In the genomic region with DNA sequence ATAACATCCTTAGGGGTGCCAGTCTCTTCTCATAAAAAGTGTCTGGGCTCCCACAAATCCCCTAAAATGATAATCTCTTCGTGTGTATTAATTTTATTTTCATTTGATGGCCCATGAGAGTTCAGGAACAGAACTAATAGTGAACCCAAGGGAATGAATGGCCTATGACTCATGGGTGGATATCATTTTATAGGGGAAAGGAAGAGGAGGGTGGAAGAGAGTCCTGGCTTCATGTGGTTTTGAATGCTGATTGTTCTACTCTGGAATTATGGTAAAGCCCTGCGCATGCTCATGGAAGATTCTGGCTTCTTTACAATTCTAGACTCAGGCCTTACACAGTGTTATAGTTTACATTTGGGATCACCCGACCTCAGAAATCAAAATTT, we compare ENCODE assay signal across 8 cellular contexts. TPM values are rescaled to one million over a fixed set of nuclear protein-coding genes. Genes with fewer than 3 reads are reported as not detected.
DNase-seq lines count a peak whose midpoint lies in the region; ATAC-seq and TF ChIP-seq lines count a peak whose summit lies in the region.

No MANE protein-coding gene starts in this region.

- H3K9me3 ChIP-seq in ascending aorta (no peaks in the 10 kb centered on the region), tibial nerve (no peaks in the 10 kb centered on the region)

- H3K4me1 ChIP-seq in ascending aorta (peaks cover 16 to 51% of the 10 kb centered on the region in 2 donors), tibial nerve (peaks cover 0 to 98% (median 54%) of the 10 kb centered on the region in 4 donors)

- H3K27me3 ChIP-seq in ascending aorta, result no peaks in the 10 kb centered on the region
- H3K27me3 ChIP-seq in tibial nerve, result no peaks in the 10 kb centered on the region

- H3K27ac ChIP-seq in ascending aorta, result peak overlapping the region; percentile 66 to 81
- H3K27ac ChIP-seq in tibial nerve, result peak overlapping the region; percentile 58 to 92 (median 78)

- peak overlapping the region; percentile 41 to 60 for H3K4me3 ChIP-seq in ascending aorta
- peak overlapping the region; percentile 24 to 41 (median 28) for H3K4me3 ChIP-seq in tibial nerve

- no peak for TF ChIP-seq POLR2A in tibial nerve (IDR thresholded peaks at IDR 0.05)

- no peak for TF ChIP-seq CTCF in ascending aorta (IDR thresholded peaks at IDR 0.05)
- TF ChIP-seq CTCF in tibial nerve (IDR thresholded peaks at IDR 0.05), result no peak

- H3K9me3 Mint-ChIP-seq in activated CD4-positive, alpha-beta T cell treated with anti-CD3 and anti-CD28 coated beads, Interleukin-2, amount 10 ng/mL, durations not matched to agents 24 days and 14 days, result no peaks in the 10 kb centered on the region

- WGBS in tibial nerve, 2 donors, result 22 to 23% methylated on average over 3 of the region's 3 CpGs

- DNase-seq in activated CD4-positive, alpha-beta T cell treated with anti-CD3 and anti-CD28 coated beads, Interleukin-2, amount 10 ng/mL, durations not matched to agents 24 days and 14 days, result no peak
- no peak for DNase-seq in activated CD4-positive, alpha-beta T cell treated with anti-CD3 and anti-CD28 coated beads, Interleukin-2, amount 50 U/mL, for 1 hour
- DNase-seq in ascending aorta (ENCODE audit: low spot score in 2 of 2) (no peak), left colon (peak in 1 of 2 donors; percentile 48), tibial nerve (ENCODE audit: low spot score in 2 of 2) (no peak), NCI-H2081 (lab: John Stamatoyannopoulos, UW) (no peak), SIG-M5 (lab: John Stamatoyannopoulos, UW) (no peak)

- peaks cover 29% of the 10 kb centered on the region for H3K4me1 Mint-ChIP-seq in activated CD4-positive, alpha-beta T cell treated with anti-CD3 and anti-CD28 coated beads, Interleukin-2, amount 10 ng/mL, durations not matched to agents 24 days and 14 days

- no peak for TF ChIP-seq EP300 in tibial nerve (IDR thresholded peaks at IDR 0.05)

- H3K27ac Mint-ChIP-seq in activated CD4-positive, alpha-beta T cell treated with anti-CD3 and anti-CD28 coated beads, Interleukin-2, amount 10 ng/mL, durations not matched to agents 24 days and 14 days, result peak overlapping the region; percentile 50

- peaks cover 13% of the 10 kb centered on the region for H3K36me3 Mint-ChIP-seq in activated CD4-positive, alpha-beta T cell treated with anti-CD3 and anti-CD28 coated beads, Interleukin-2, amount 10 ng/mL, durations not matched to agents 24 days and 14 days (ENCODE audit: low read depth)

- intact Hi-C loops in activated CD4-positive, alpha-beta T cell treated with anti-CD3 and anti-CD28 coated beads, Interleukin-2, amount 10 ng/mL, durations not matched to agents 24 days and 14 days (cut with micrococcal nuclease), result loop anchor here (1.0 to 5.0 kb wide), 2 partner anchors 8 to 35 kb away; partner anchors contain the start of gene MAML2
- intact Hi-C loops in ascending aorta (cut with DNase I), result loop anchor here (1.0 to 2.0 kb wide), 3 partner anchors 17 to 65 kb away; no protein-coding TSS in a partner anchor
- intact Hi-C loops in left colon (cut with DNase I, micrococcal nuclease), result no loop called here

- H3K4me3 Mint-ChIP-seq in activated CD4-positive, alpha-beta T cell treated with anti-CD3 and anti-CD28 coated beads, Interleukin-2, amount 10 ng/mL, durations not matched to agents 24 days and 14 days, result peak overlapping the region; percentile 50

- ATAC-seq in left colon (peak; percentile 73), HG03039 (IDR thresholded peaks at IDR 0.05; ENCODE audit: unreplicated experiment) (no peak)

- no peaks in the 10 kb centered on the region for H3K36me3 ChIP-seq in ascending aorta
- H3K36me3 ChIP-seq in tibial nerve, result no peaks in the 10 kb centered on the region

- no peaks in the 10 kb centered on the region for H3K27me3 Mint-ChIP-seq in activated CD4-positive, alpha-beta T cell treated with anti-CD3 and anti-CD28 coated beads, Interleukin-2, amount 10 ng/mL, durations not matched to agents 24 days and 14 days

RNA-seq across cellular contexts. Expression of gene MAML2, which starts 35.3 kb away (rescaled TPM):
- total RNA-seq in activated CD4-positive, alpha-beta T cell treated with anti-CD3 and anti-CD28 coated beads, Interleukin-2, amount 10 ng/mL, durations not matched to agents 24 days and 14 days, result 11.9 and 12.4 TPM in 2 replicates
- 13.2 TPM for total RNA-seq in ascending aorta
- 10 to 100 TPM; 14.8 to 16.3 TPM for total RNA-seq in left colon
- 10 to 100 TPM; 20.5 to 38.4 (median 27.9) TPM for total RNA-seq in tibial nerve

Comparison
In these comparisons a context has a peak if more than half of its experiments do, and no peak if none do; other contexts are left out.
1. intact Hi-C loops: an anchor here in activated CD4-positive, alpha-beta T cell treated with anti-CD3 and anti-CD28 coated beads, Interleukin-2, amount 10 ng/mL, durations not matched to agents 24 days and 14 days (1.0 to 5.0 kb wide) and ascending aorta (1.0 to 2.0 kb wide); none called in left colon.